In genomic region chr17:17837966-17838962, GRCh38 we compare ENCODE assay signal across 7 cellular contexts. TPM values are rescaled to one million over a fixed set of nuclear protein-coding genes. Genes with fewer than 3 reads are reported as not detected.
DNase-seq lines count a peak whose midpoint lies in the region; ATAC-seq and TF ChIP-seq lines count a peak whose summit lies in the region.

No MANE protein-coding gene starts in this region.

- DNase-seq in GDM1 (lab: John Stamatoyannopoulos, UW): peak; percentile 67
- DNase-seq in NCI-H2081 treated with DMSO at 0.1 percent for 48 hours (lab: John Stamatoyannopoulos, UW): peak; percentile 37
- peak in 6 of 7 donors; percentile 65 to 84 (median 76) for DNase-seq in adrenal gland
- DNase-seq in stimulated activated naive B cell treated with anti-CD40 and anti-IgM and Interleukin-4, amounts not matched to agents 10 μg/mL and 1 μg/mL and 100 μg/mL, for 72 hours: no peak
- no peak for DNase-seq in NCI-H2227 treated with DMSO at 0.1 percent for 48 hours (lab: John Stamatoyannopoulos, UW)

- peak overlapping the region; percentile 85 to 93 for H3K4me3 Mint-ChIP-seq in stimulated activated naive B cell treated with anti-CD40 and anti-IgM and Interleukin-4, amounts not matched to agents 10 μg/mL and 1 μg/mL and 100 μg/mL, for 72 hours

- no peak for ATAC-seq in stimulated activated naive B cell treated with anti-CD40 and anti-IgM and Interleukin-4, amounts not matched to agents 10 μg/mL and 1 μg/mL and 100 μg/mL, for 72 hours (replicated peaks)
- ATAC-seq in HG03457 (IDR thresholded peaks at IDR 0.05; ENCODE audit: unreplicated experiment): no peak

- WGBS in adrenal gland, 4 donors: 54 to 77% (median 65%) methylated on average over 8 to 11 of the region's 11 CpGs

- H3K27ac ChIP-seq in adrenal gland: peak overlapping the region; percentile 94 to 100 (median 99)

- H3K36me3 Mint-ChIP-seq in stimulated activated naive B cell treated with anti-CD40 and anti-IgM and Interleukin-4, amounts not matched to agents 10 μg/mL and 1 μg/mL and 100 μg/mL, for 72 hours: peaks cover 15 to 32% of the 10 kb centered on the region in 2 donors

- H3K27me3 Mint-ChIP-seq in stimulated activated naive B cell treated with anti-CD40 and anti-IgM and Interleukin-4, amounts not matched to agents 10 μg/mL and 1 μg/mL and 100 μg/mL, for 72 hours: no peaks in the 10 kb centered on the region

- peaks cover 61 to 79% of the 10 kb centered on the region in 2 donors for H3K4me1 ChIP-seq in adrenal gland (replicated peaks in 1 of 2)
- H3K4me1 ChIP-seq in iPS-15b (ENCODE audit: control insufficient read depth, insufficient read depth, low read length): peaks cover 34% of the 10 kb centered on the region

- H3K27ac Mint-ChIP-seq in stimulated activated naive B cell treated with anti-CD40 and anti-IgM and Interleukin-4, amounts not matched to agents 10 μg/mL and 1 μg/mL and 100 μg/mL, for 72 hours: peak overlapping the region; percentile 99

- no peaks in the 10 kb centered on the region for H3K27me3 ChIP-seq in adrenal gland
- no peaks in the 10 kb centered on the region for H3K27me3 ChIP-seq in iPS-15b (ENCODE audit: control insufficient read depth, insufficient read depth, low read length)

- H3K36me3 ChIP-seq in adrenal gland (replicated peaks in 1 of 2) (no peaks in the 10 kb centered on the region), iPS-15b (ENCODE audit: control insufficient read depth, insufficient read depth, low read length) (no peaks in the 10 kb centered on the region)

- peak; percentile 20 to 23 for TF ChIP-seq POLR2A in adrenal gland (IDR thresholded peaks at IDR 0.05)

- H3K9me3 ChIP-seq in adrenal gland (replicated peaks in 1 of 3) (no peaks in the 10 kb centered on the region), iPS-15b (ENCODE audit: control insufficient read depth, insufficient read depth, low read length) (no peaks in the 10 kb centered on the region)

- no peak for TF ChIP-seq CTCF in adrenal gland (IDR thresholded peaks at IDR 0.05)

- peak overlapping the region; percentile 65 for H3K9ac ChIP-seq in iPS-15b (ENCODE audit: low read depth, low read length)

- no peaks in the 10 kb centered on the region for H3K9me3 Mint-ChIP-seq in stimulated activated naive B cell treated with anti-CD40 and anti-IgM and Interleukin-4, amounts not matched to agents 10 μg/mL and 1 μg/mL and 100 μg/mL, for 72 hours

- intact Hi-C loops in adrenal gland (cut with DNase I): no loop called here

- H3K4me3 ChIP-seq in adrenal gland (no peak overlapping the region), iPS-15b (ENCODE audit: low read depth, low read length) (peak overlapping the region; percentile 30)

- peaks cover 50 to 75% of the 10 kb centered on the region in 2 donors for H3K4me1 Mint-ChIP-seq in stimulated activated naive B cell treated with anti-CD40 and anti-IgM and Interleukin-4, amounts not matched to agents 10 μg/mL and 1 μg/mL and 100 μg/mL, for 72 hours

RNA-seq across cellular contexts. Expression of gene SREBF1, which starts 1.5 kb away (rescaled TPM):
- total RNA-seq in adrenal gland: 100 to 1,000 TPM; 403 to 850 (median 667) TPM
- 100 to 1,000 TPM; 298 to 818 (median 483) TPM for polyA plus RNA-seq in adrenal gland

Comparison
In these comparisons a context has a peak if more than half of its experiments do, and no peak if none do; other contexts are left out.
1. DNase-seq: peak in GDM1 (single experiment), NCI-H2081 treated with DMSO at 0.1 percent for 48 hours (single experiment) and adrenal gland (6 of 7); none in stimulated activated naive B cell treated with anti-CD40 and anti-IgM and Interleukin-4, amounts not matched to agents 10 μg/mL and 1 μg/mL and 100 μg/mL, for 72 hours (single experiment) and NCI-H2227 treated with DMSO at 0.1 percent for 48 hours (single experiment).